ENCODE assay signal across 9 cellular contexts in genomic region chr2:233387225-233387624, GRCh38. TPM values are rescaled to one million over a fixed set of nuclear protein-coding genes. Genes with fewer than 3 reads are reported as not detected.
DNase-seq lines count a peak whose midpoint lies in the region; ATAC-seq and TF ChIP-seq lines count a peak whose summit lies in the region.
"Had no signal": no experiment of that assay in that cellular context is flagged by ENCODE, and none has a peak within 500 bp of the region (broad histone marks: within the 10 kb centered on the region; RNA-seq: fewer than 3 reads in every experiment).

No MANE protein-coding gene starts in this region.

- DNase-seq in NCI-H460 (ENCODE audit: extremely low read depth, low read depth), result peak; percentile 94
- no peak for DNase-seq in breast epithelium (ENCODE audit: low spot score in 2 of 2)
- DNase-seq in lung (ENCODE audit: low spot score), result no peak
- peak in 1 of 2 donors; percentile 65 for DNase-seq in suprapubic skin (ENCODE audit: low spot score in 2 of 2)
- DNase-seq in medulla oblongata (ENCODE audit: extremely low spot score), result no peak
- DNase-seq in NCI-H1436 treated with DMSO at 0.1 percent for 48 hours (lab: John Stamatoyannopoulos, UW), result no peak
- DNase-seq in GM10266 (ENCODE audit: extremely low spot score), result no peak
- DNase-seq: activated CD4-positive, alpha-beta T cell treated with anti-CD3 and anti-CD28 coated beads, Interleukin-2, amount 50 U/mL, for 1 hour had no signal

- no peaks in the 10 kb centered on the region for H3K36me3 ChIP-seq in breast epithelium
- H3K36me3 ChIP-seq in lung (ENCODE audit: control insufficient read depth in 2 of 2, insufficient read depth in 2 of 2, low read length in 2 of 2), result peaks cover 0 to 6% of the 10 kb centered on the region in 2 donors
- H3K36me3 ChIP-seq in suprapubic skin, result no peaks in the 10 kb centered on the region

- peaks cover 5 to 9% of the 10 kb centered on the region in 2 donors for H3K4me1 ChIP-seq in breast epithelium
- H3K4me1 ChIP-seq in lung (ENCODE audit: control insufficient read depth in 2 of 2, insufficient read depth in 2 of 2, low read length in 2 of 2), result peaks cover 8 to 19% of the 10 kb centered on the region in 2 donors
- H3K4me1 ChIP-seq in suprapubic skin, result peaks cover 38% of the 10 kb centered on the region

- H3K9me3 ChIP-seq in breast epithelium (no peaks in the 10 kb centered on the region), lung (ENCODE audit: control insufficient read depth in 2 of 2, insufficient read depth in 1 of 2, low read length in 1 of 2) (no peaks in the 10 kb centered on the region), suprapubic skin (no peaks in the 10 kb centered on the region)

- intact Hi-C loops in breast epithelium (cut with DNase I; ENCODE audit: low total_unique reads), result no loop called here

- peak overlapping the region; percentile 70 to 83 for H3K27ac ChIP-seq in breast epithelium
- peak overlapping the region; percentile 67 to 81 for H3K27ac ChIP-seq in lung (ENCODE audit: low read depth in 1 of 2, low read length in 1 of 2)
- peak overlapping the region; percentile 18 for H3K27ac ChIP-seq in suprapubic skin

- TF ChIP-seq EP300 in suprapubic skin (IDR thresholded peaks at IDR 0.05), result peak; percentile 34

- peak overlapping the region in 2 of 3 donors; percentile 24 to 56 for H3K4me3 ChIP-seq in breast epithelium
- no peak overlapping the region for H3K4me3 ChIP-seq in lung
- no peak overlapping the region for H3K4me3 ChIP-seq in suprapubic skin

- no peak for TF ChIP-seq CTCF in breast epithelium (IDR thresholded peaks at IDR 0.05)
- TF ChIP-seq CTCF in lung (IDR thresholded peaks at IDR 0.05; ENCODE audit: control extremely low read depth, extremely low read depth), result no peak
- TF ChIP-seq CTCF in suprapubic skin (IDR thresholded peaks at IDR 0.05), result no peak
- TF ChIP-seq CTCF in GM10266 (IDR thresholded peaks at IDR 0.05; ENCODE audit: control insufficient read depth, insufficient read depth, low read depth, missing control alignments), result no peak

- TF ChIP-seq POLR2A in breast epithelium (IDR thresholded peaks at IDR 0.05) (no peak), suprapubic skin (IDR thresholded peaks at IDR 0.05) (no peak)

- no peaks in the 10 kb centered on the region for H3K27me3 ChIP-seq in breast epithelium
- H3K27me3 ChIP-seq in lung (ENCODE audit: control insufficient read depth, insufficient read depth), result no peaks in the 10 kb centered on the region
- no peaks in the 10 kb centered on the region for H3K27me3 ChIP-seq in suprapubic skin

- WGBS in lung, 2 donors, result 68 to 90% methylated on average over 13 of the region's 13 CpGs
- 77% methylated on average over 13 of the region's 13 CpGs for WGBS in suprapubic skin

- ATAC-seq in lung (ENCODE audit: insufficient read depth, low FRiP score) (peak; percentile 23), HG03571 (IDR thresholded peaks at IDR 0.05; ENCODE audit: unreplicated experiment) (no peak)

RNA-seq across cellular contexts. Expression of gene DGKD, which starts 32.9 kb away (rescaled TPM):
- 183 and 195 TPM in 2 replicates for total RNA-seq in NCI-H460 (2014; rRNA removed; shearing (Covaris generic))
- 219 and 294 TPM in 2 replicates for polyA plus RNA-seq in NCI-H460 (2014; cell fraction: nucleus; rRNA removed)
- total RNA-seq in breast epithelium (10 to 100 TPM; 17.1 to 41.3 (median 37.3) TPM), lung (10 to 100 TPM; 30.3 to 77.4 TPM), suprapubic skin (10 to 100 TPM in 2 of 4 donors, 1 to 10 TPM in 2; 7.0 to 55.4 (median 10.9) TPM)
- polyA plus RNA-seq in lung, result 10 to 100 TPM; 34.6 to 53.5 TPM

Comparison
In these comparisons a context has a peak if more than half of its experiments do, and no peak if none do; other contexts are left out.
1. H3K27ac ChIP-seq: peak in every context shown above with its lines; median percentile 76 in breast epithelium; 74 in lung; 18 in suprapubic skin.
2. H3K4me3 ChIP-seq: peak in breast epithelium (2 of 3); none in lung (single experiment) and suprapubic skin (single experiment).